In genomic region chr9:95005276-95006141, GRCh38 we compare ENCODE assay signal across 9 cellular contexts.
A peak's percentile ranks its signal among the peaks of the same experiment; 100 is the strongest.
DNase-seq lines count a peak whose midpoint lies in the region; ATAC-seq and TF ChIP-seq lines count a peak whose summit lies in the region.
"Had no signal": no experiment of that assay in that cellular context is flagged by ENCODE, and none has a peak within 500 bp of the region (broad histone marks: within the 10 kb centered on the region; RNA-seq: fewer than 3 reads in every experiment).

No MANE protein-coding gene starts in this region.

- peak overlapping the region; percentile 45 for H3K4me3 Mint-ChIP-seq in central memory CD8-positive, alpha-beta T cell

- intact Hi-C loops in mucosa of descending colon (cut with DNase I, micrococcal nuclease): no loop called here

- H3K9me3 Mint-ChIP-seq in central memory CD8-positive, alpha-beta T cell: no peaks in the 10 kb centered on the region

- no peaks in the 10 kb centered on the region for H3K9me3 ChIP-seq in mucosa of descending colon

- H3K27me3 Mint-ChIP-seq in central memory CD8-positive, alpha-beta T cell: peaks cover 30% of the 10 kb centered on the region

- H3K36me3 ChIP-seq in mucosa of descending colon (ENCODE audit: low read depth): no peaks in the 10 kb centered on the region

- H3K36me3 Mint-ChIP-seq in central memory CD8-positive, alpha-beta T cell (ENCODE audit: insufficient read depth): no peaks in the 10 kb centered on the region

- TF ChIP-seq CTCF in mucosa of descending colon (IDR thresholded peaks at IDR 0.05): no peak

- no peak overlapping the region for H3K27ac Mint-ChIP-seq in central memory CD8-positive, alpha-beta T cell (ENCODE audit: low read depth)

- H3K4me1 ChIP-seq in mucosa of descending colon (ENCODE audit: low read depth): no peaks in the 10 kb centered on the region

- peaks cover 13% of the 10 kb centered on the region for H3K4me1 Mint-ChIP-seq in central memory CD8-positive, alpha-beta T cell

- peak overlapping the region; percentile 61 for H3K4me3 ChIP-seq in mucosa of descending colon

- ATAC-seq in central memory CD8-positive, alpha-beta T cell (replicated peaks; ENCODE audit: extremely low read depth, poor library complexity, severe bottlenecking): peak; percentile 10
- ATAC-seq in mucosa of descending colon (no peak), HG02884 (IDR thresholded peaks at IDR 0.05; ENCODE audit: unreplicated experiment) (no peak)

- DNase-seq in NCI-H2171 treated with DMSO at 0.1 percent for 48 hours (lab: John Stamatoyannopoulos, UW) (peak; percentile 42), NCI-H2171 (lab: John Stamatoyannopoulos, UW) (no peak), M059J (ENCODE audit: low read depth) (peak; percentile 61), mucosa of descending colon (no peak), ecto neural progenitor cell (ENCODE audit: low spot score) (no peak), pons (ENCODE audit: low spot score) (no peak)
- DNase-seq in central memory CD8-positive, alpha-beta T cell (ENCODE audit: low spot score in 2 of 2): no peak
- DNase-seq: DND-41 had no signal

Comparison
In these comparisons a context has a peak if more than half of its experiments do, and no peak if none do; other contexts are left out.
1. DNase-seq: peak in NCI-H2171 treated with DMSO at 0.1 percent for 48 hours (single experiment) and M059J (single experiment); none in NCI-H2171 (single experiment), central memory CD8-positive, alpha-beta T cell (0 of 2), mucosa of descending colon (0 of 3), ecto neural progenitor cell (single experiment) and pons (single experiment).